21 cellular contexts compared by ENCODE assay signal in the genomic region with DNA sequence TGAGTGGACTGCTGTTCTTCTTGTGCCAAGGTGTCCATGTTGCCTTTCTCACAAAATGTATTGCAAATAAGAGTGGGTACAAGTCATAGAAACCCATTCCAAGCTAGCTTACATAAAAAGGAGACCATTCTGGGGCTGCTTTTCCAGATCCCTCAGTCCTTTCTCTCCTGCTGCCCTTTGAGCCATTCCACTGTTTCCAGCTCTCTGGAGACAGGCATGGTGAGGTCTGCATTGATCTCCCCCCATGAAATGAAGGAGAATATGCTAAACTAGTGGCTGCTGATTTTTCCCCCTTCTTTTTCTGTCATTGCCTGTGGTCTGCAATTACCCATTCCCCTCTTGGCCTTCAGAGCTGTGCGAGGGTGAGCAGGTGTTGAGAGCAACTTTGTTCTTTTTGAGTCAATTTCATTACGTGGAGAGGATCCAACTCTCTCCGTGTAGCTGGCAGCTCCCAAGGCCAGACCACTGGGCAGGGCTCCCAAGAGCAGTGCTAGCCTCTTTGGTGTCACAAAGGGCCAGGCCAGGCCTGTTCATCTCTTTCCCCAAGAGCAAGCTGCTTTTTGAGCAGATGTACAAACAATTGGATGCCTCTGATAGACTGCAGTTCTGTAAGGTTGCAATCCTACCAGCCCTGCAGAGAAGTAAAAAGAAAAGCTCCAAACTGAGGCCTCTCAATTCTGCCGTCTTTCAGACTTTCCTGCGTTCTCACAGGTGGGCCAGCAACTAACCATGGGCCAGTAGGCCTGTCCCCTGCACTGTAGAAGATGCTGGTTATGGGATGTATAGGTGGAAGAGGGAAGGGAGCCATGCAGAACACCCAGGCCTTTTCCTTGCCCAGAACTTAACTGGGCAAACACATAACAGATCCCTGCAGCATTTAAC.
DNase-seq lines count a peak whose midpoint lies in the region; ATAC-seq, FAIRE-seq and TF ChIP-seq lines count a peak whose summit lies in the region.
"Had no signal": no experiment of that assay in that cellular context is flagged by ENCODE, and none has a peak within 500 bp of the region (broad histone marks: within the 10 kb centered on the region; RNA-seq: fewer than 3 reads in every experiment).

No MANE protein-coding gene starts in this region.

- H3K4ac ChIP-seq in IMR-90 (ENCODE audit: low read depth, low read length) = no peak overlapping the region

- H3K36me3 ChIP-seq in IMR-90 (ENCODE audit: control insufficient read depth, insufficient read depth, low read length) (no peaks in the 10 kb centered on the region), pancreas (no peaks in the 10 kb centered on the region)
- H3K36me3 ChIP-seq: colonic mucosa, right atrium auricular region, uterus had no signal

- no peak overlapping the region for H4K91ac ChIP-seq in IMR-90 (ENCODE audit: insufficient read depth, low read depth, low read length)

- CTCF ChIA-PET in IMR-90 (lab: Yijun Ruan, JAX) = no interaction called here

- no peak overlapping the region for H2BK5ac ChIP-seq in IMR-90 (ENCODE audit: low read depth, low read length, poor library complexity, severe bottlenecking)

- peaks cover 33% of the 10 kb centered on the region for H3K4me1 Mint-ChIP-seq in HFFc6 (ENCODE audit: low read depth)
- H3K4me1 Mint-ChIP-seq: CD4-positive, CD25-positive, alpha-beta regulatory T cell had no signal

- H2AK9ac ChIP-seq in IMR-90 (replicated peaks; ENCODE audit: low read depth, low read length, poor library complexity) = no peak overlapping the region

- WGBS in IMR-90 (ENCODE audit: extremely low coverage in 2 of 2, insufficient read length in 1 of 2), 2 experiments = 42% methylated on average over 2 of the region's 5 CpGs; no CpG with 5 or more reads in 1 of the 2 experiments
- WGBS in pancreas, 2 donors = 18 to 20% methylated on average over 5 of the region's 5 CpGs

- H3K9me1 ChIP-seq in IMR-90 (ENCODE audit: insufficient read depth, low read length) = no peaks in the 10 kb centered on the region; the same call in 1 of the 2 replicates

- no peak overlapping the region for H4K5ac ChIP-seq in IMR-90 (ENCODE audit: low read depth, low read length)

- H3K27ac Mint-ChIP-seq in HFFc6 = no peak overlapping the region
- H3K27ac Mint-ChIP-seq: activated CD8-positive, alpha-beta T cell treated with anti-CD3 and anti-CD28 coated beads, Interleukin-2, amount 10 ng/mL, durations not matched to agents 7 days and 5 days; activated T-cell treated with anti-CD3 and anti-CD28 coated beads, Interleukin-2, amount 50 U/mL, for 24 hours; stimulated activated naive B cell treated with anti-CD40 and anti-IgM and Interleukin-4, amounts not matched to agents 10 μg/mL and 1 μg/mL and 100 μg/mL, for 72 hours; T-helper 1 cell treated with Interleukin-12 subunit alpha and Interleukin-12 subunit beta and Interleukin-4 antibody, amounts not matched to agents 30 μg/mL and 1 μg/mL, for 36 hours had no signal

- dilution Hi-C loops in IMR-90 (cut with HindIII; ENCODE audit: low sequenced_read_pairs, unreplicated experiment) = no loop called here

- TF ChIP-seq POLR2A in IMR-90 (IDR thresholded peaks at IDR 0.05; ENCODE audit: low read depth, low read length) = no peak

- ATAC-seq in IMR-90 (ENCODE audit: low read depth) = no peak
- ATAC-seq in pancreas = peak; percentile 89 to 93 (median 91)
- ATAC-seq in HG03457 (IDR thresholded peaks at IDR 0.05; ENCODE audit: unreplicated experiment) = no peak
- ATAC-seq: activated CD8-positive, alpha-beta T cell treated with anti-CD3 and anti-CD28 coated beads, Interleukin-2, amount 10 ng/mL, durations not matched to agents 7 days and 5 days; stimulated activated naive B cell treated with anti-CD40 and anti-IgM and Interleukin-4, amounts not matched to agents 10 μg/mL and 1 μg/mL and 100 μg/mL, for 72 hours had no signal

- H3K27ac ChIP-seq in IMR-90 (ENCODE audit: insufficient read depth, low read length) (no peak overlapping the region), cingulate gyrus (ENCODE audit: low read depth, low read length) (peak overlapping the region; percentile 39), pancreas (peak overlapping the region; percentile 59 to 89 (median 73))
- H3K27ac ChIP-seq: colonic mucosa, HL-60, right atrium auricular region, SK-N-MC, uterus had no signal

- H3K4me1 ChIP-seq in IMR-90 (ENCODE audit: control insufficient read depth, insufficient read depth, low read length) = peaks cover 5% of the 10 kb centered on the region
- peaks cover 20 to 34% (median 27%) of the 10 kb centered on the region in 3 donors for H3K4me1 ChIP-seq in pancreas
- H3K4me1 ChIP-seq: colonic mucosa had no signal

- no peak overlapping the region for H3K56ac ChIP-seq in IMR-90 (ENCODE audit: extremely low read depth, insufficient read depth, low read length)

- no peaks in the 10 kb centered on the region for H3K9me3 Mint-ChIP-seq in HFFc6
- H3K9me3 Mint-ChIP-seq: activated T-cell treated with anti-CD3 and anti-CD28 coated beads, Interleukin-2, amount 50 U/mL, for 24 hours; CD4-positive, CD25-positive, alpha-beta regulatory T cell; stimulated activated naive B cell treated with anti-CD40 and anti-IgM and Interleukin-4, amounts not matched to agents 10 μg/mL and 1 μg/mL and 100 μg/mL, for 72 hours; T-helper 1 cell treated with Interleukin-12 subunit alpha and Interleukin-12 subunit beta and Interleukin-4 antibody, amounts not matched to agents 30 μg/mL and 1 μg/mL, for 36 hours had no signal

- H4K8ac ChIP-seq in IMR-90 (ENCODE audit: low read depth in 2 of 2, low read length in 2 of 2) = no peak overlapping the region

- no peak overlapping the region for H2BK15ac ChIP-seq in IMR-90 (ENCODE audit: low read depth, low read length)

- H3K4me2 ChIP-seq in IMR-90 (ENCODE audit: low read depth, low read length) = no peak overlapping the region

- BruUV-seq in IMR-90 (replicated peaks; lab: Mats Ljungman, UMichigan) = no TSS peak

- H3K14ac ChIP-seq in IMR-90 (replicated peaks; ENCODE audit: low read depth, low read length) = 0 out of 2 replicates have a peak overlapping the region, but pooled peaks have one; percentile 4

- TF ChIP-seq CTCF in IMR-90 (conservative IDR thresholded peaks at IDR 0.05; ENCODE audit: low read depth, low read length) = no peak
- no peak for TF ChIP-seq CTCF in pancreas (IDR thresholded peaks at IDR 0.05)
- no peak for TF ChIP-seq CTCF in HFFc6 (IDR thresholded peaks at IDR 0.05)

- no peaks in the 10 kb centered on the region; the same call in 1 of the 2 replicates for H3K36me3 Mint-ChIP-seq in HFFc6 (ENCODE audit: low read depth)
- H3K36me3 Mint-ChIP-seq: CD4-positive, CD25-positive, alpha-beta regulatory T cell; stimulated activated naive B cell treated with anti-CD40 and anti-IgM and Interleukin-4, amounts not matched to agents 10 μg/mL and 1 μg/mL and 100 μg/mL, for 72 hours had no signal

- DNase-seq in IMR-90 (no peak), NCI-H69 (lab: John Stamatoyannopoulos, UW) (peak; percentile 91), pancreas (peak; percentile 76 to 90 (median 86)), HFFc6 (no peak)
- DNase-seq in activated effector memory CD4-positive, alpha-beta T cell treated with anti-CD3 and anti-CD28 coated beads, Interleukin-2, amount 50 U/mL, for 16 hours = no peak
- DNase-seq: activated CD8-positive, alpha-beta T cell treated with anti-CD3 and anti-CD28 coated beads, Interleukin-2, amount 10 ng/mL, durations not matched to agents 7 days and 5 days; activated T-cell treated with anti-CD3 and anti-CD28 coated beads, Interleukin-2, amount 50 U/mL, for 24 hours; CD4-positive, CD25-positive, alpha-beta regulatory T cell; colonic mucosa; effector CD8-positive, alpha-beta T cell; kidney glomerular epithelial cell; MV-4-11; stimulated activated CD4-positive, alpha-beta T cell treated with anti-CD3 and anti-CD28 coated beads, Interleukin-4, amount 100 ng/mL, for 4 hours; stimulated activated naive B cell treated with anti-CD40 and anti-IgM and Interleukin-4, amounts not matched to agents 10 μg/mL and 1 μg/mL and 100 μg/mL, for 72 hours; uterus had no signal

- no peak overlapping the region for H3K18ac ChIP-seq in IMR-90 (ENCODE audit: low read depth, low read length)

- H2BK120ac ChIP-seq in IMR-90 (ENCODE audit: low read depth, low read length) = no peak overlapping the region

- no peak overlapping the region; the same call in 1 of the 2 replicates for H3K23ac ChIP-seq in IMR-90 (ENCODE audit: low read depth, low read length)

- in situ Hi-C loops in IMR-90 (cut with MboI; ENCODE audit: low sequenced_read_pairs) = no loop called here

- intact Hi-C loops in IMR-90 (cut with micrococcal nuclease) = no loop called here
- intact Hi-C loops in pancreas (cut with DNase I) = no loop called here

- H2BK20ac ChIP-seq in IMR-90 (ENCODE audit: low read depth, low read length) = no peak overlapping the region

- H4K20me1 ChIP-seq in IMR-90 (ENCODE audit: insufficient read depth, low read length) = no peaks in the 10 kb centered on the region

- no peak overlapping the region for H2AK5ac ChIP-seq in IMR-90 (ENCODE audit: low read depth, low read length)

- H3K9ac ChIP-seq in IMR-90 (ENCODE audit: low read depth, low read length) = no peak overlapping the region

- H3K4me3 Mint-ChIP-seq in HFFc6 = no peak overlapping the region
- H3K4me3 Mint-ChIP-seq: activated CD8-positive, alpha-beta T cell treated with anti-CD3 and anti-CD28 coated beads, Interleukin-2, amount 10 ng/mL, durations not matched to agents 7 days and 5 days; activated T-cell treated with anti-CD3 and anti-CD28 coated beads, Interleukin-2, amount 50 U/mL, for 24 hours; CD4-positive, CD25-positive, alpha-beta regulatory T cell; stimulated activated naive B cell treated with anti-CD40 and anti-IgM and Interleukin-4, amounts not matched to agents 10 μg/mL and 1 μg/mL and 100 μg/mL, for 72 hours; T-helper 1 cell treated with Interleukin-12 subunit alpha and Interleukin-12 subunit beta and Interleukin-4 antibody, amounts not matched to agents 30 μg/mL and 1 μg/mL, for 36 hours had no signal

- no peak for TF ChIP-seq RAD21 in IMR-90 (IDR thresholded peaks at IDR 0.05; ENCODE audit: low read length)

- no peak overlapping the region for H2AFZ ChIP-seq in IMR-90 (replicated peaks; ENCODE audit: low read length, poor library complexity)

- H3K27me3 Mint-ChIP-seq in HFFc6 (ENCODE audit: insufficient read depth) = peaks cover 7% of the 10 kb centered on the region

- H3K27me3 ChIP-seq in IMR-90 (ENCODE audit: control insufficient read depth, insufficient read depth, low read length) (no peaks in the 10 kb centered on the region), pancreas (no peaks in the 10 kb centered on the region)
- H3K27me3 ChIP-seq: colonic mucosa, right atrium auricular region, uterus had no signal

- POLR2A ChIA-PET in IMR-90 (lab: Charles Lee; ENCODE audit: unreplicated experiment) = interaction anchor here (0.6 kb wide), 1 partner anchor 728 kb away, joined by 14 read pairs; no protein-coding TSS in a partner anchor

- H3K4me3 ChIP-seq in IMR-90 (ENCODE audit: insufficient read depth, low read depth, low read length) (no peak overlapping the region), pancreas (no peak overlapping the region)
- H3K4me3 ChIP-seq: colonic mucosa, right atrium auricular region, SK-N-MC, uterus had no signal

- no peak for FAIRE-seq in pancreas (lab: Jason Lieb, UNC)

- H3K9me3 ChIP-seq in IMR-90 (ENCODE audit: control insufficient read depth, insufficient read depth, low read length) = no peaks in the 10 kb centered on the region
- H3K9me3 ChIP-seq in pancreas = no peaks in the 10 kb centered on the region
- H3K9me3 ChIP-seq: colonic mucosa, right atrium auricular region, uterus had no signal

- H3K79me1 ChIP-seq in IMR-90 (ENCODE audit: low read depth in 1 of 2, low read length in 2 of 2) = no peaks in the 10 kb centered on the region

Comparison
In these comparisons a context has a peak if more than half of its experiments do, and no peak if none do; other contexts are left out.
1. ATAC-seq: peak in pancreas (4 of 4); none in IMR-90 (single experiment) and HG03457 (single experiment).
2. DNase-seq: peak in NCI-H69 (single experiment) and pancreas (6 of 6); none in IMR-90 (single experiment), HFFc6 (single experiment) and activated effector memory CD4-positive, alpha-beta T cell treated with anti-CD3 and anti-CD28 coated beads, Interleukin-2, amount 50 U/mL, for 16 hours (single experiment).